14 cellular contexts compared by ENCODE assay signal in genomic region chr6:87213364-87213763, GRCh38. TPM values are rescaled to one million over a fixed set of nuclear protein-coding genes. Genes with fewer than 3 reads are reported as not detected.
DNase-seq lines count a peak whose midpoint lies in the region; ATAC-seq lines count a peak whose summit lies in the region.
"Had no signal": no experiment of that assay in that cellular context is flagged by ENCODE, and none has a peak within 500 bp of the region (broad histone marks: within the 10 kb centered on the region; RNA-seq: fewer than 3 reads in every experiment).

No MANE protein-coding gene starts in this region.

- no peaks in the 10 kb centered on the region for H3K27me3 Mint-ChIP-seq in activated T-helper 17 cell treated with anti-CD3 and anti-CD28 coated beads, Interleukin-2, amount 50 U/mL, for 72 hours

- no peaks in the 10 kb centered on the region for H3K9me3 Mint-ChIP-seq in activated naive CD4-positive, alpha-beta T cell treated with anti-CD3 and anti-CD28 coated beads, Interleukin-2, amount 50 U/mL, for 72 hours
- no peaks in the 10 kb centered on the region for H3K9me3 Mint-ChIP-seq in activated T-helper 17 cell treated with anti-CD3 and anti-CD28 coated beads, Interleukin-2, amount 50 U/mL, for 72 hours

- H3K36me3 Mint-ChIP-seq in activated naive CD4-positive, alpha-beta T cell treated with anti-CD3 and anti-CD28 coated beads, Interleukin-2, amount 50 U/mL, for 72 hours = peaks cover 0 to 17% of the 10 kb centered on the region in 2 donors
- peaks cover 95% of the 10 kb centered on the region for H3K36me3 Mint-ChIP-seq in activated T-helper 17 cell treated with anti-CD3 and anti-CD28 coated beads, Interleukin-2, amount 50 U/mL, for 72 hours (ENCODE audit: low read depth)

- H3K4me1 Mint-ChIP-seq in activated T-helper 17 cell treated with anti-CD3 and anti-CD28 coated beads, Interleukin-2, amount 50 U/mL, for 72 hours = peaks cover 36% of the 10 kb centered on the region

- DNase-seq in activated naive CD4-positive, alpha-beta T cell treated with anti-CD3 and anti-CD28 coated beads, Interleukin-2, amount 50 U/mL, for 72 hours (ENCODE audit: low spot score in 2 of 2) = no peak
- no peak for DNase-seq in activated naive CD4-positive, alpha-beta T cell treated with Interleukin-2 at 50 U/mL for 16 hours
- peak; percentile 74 for DNase-seq in kidney tubule cell (ENCODE audit: low spot score)
- DNase-seq in ureter (ENCODE audit: low spot score) = peak; percentile 45
- DNase-seq in epidermal melanocyte (ENCODE audit: insufficient read length, low spot score) = no peak
- DNase-seq in HK-2 (ENCODE audit: unreplicated experiment) = no peak
- no peak for DNase-seq in activated CD8-positive, alpha-beta memory T cell treated with anti-CD3 and anti-CD28 coated beads, Interleukin-2, amount 50 U/mL, for 4 hours
- DNase-seq: adrenal gland; left lung; NCI-H2029 treated with DMSO at 0.1 percent for 48 hours; occipital lobe; stimulated activated CD4-positive, alpha-beta T cell treated with anti-CD3 and anti-CD28 coated beads, Interleukin-15, amount 100 ng/mL, for 24 hours; uterus had no signal

- ATAC-seq in activated naive CD4-positive, alpha-beta T cell treated with anti-CD3 and anti-CD28 coated beads, Interleukin-2, amount 50 U/mL, for 72 hours = no peak
- ATAC-seq in activated T-helper 17 cell treated with anti-CD3 and anti-CD28 coated beads, Interleukin-2, amount 50 U/mL, for 72 hours (replicated peaks) = no peak
- ATAC-seq: left lung had no signal

- peak overlapping the region; percentile 64 to 84 for H3K27ac Mint-ChIP-seq in activated naive CD4-positive, alpha-beta T cell treated with anti-CD3 and anti-CD28 coated beads, Interleukin-2, amount 50 U/mL, for 72 hours
- H3K27ac Mint-ChIP-seq in activated T-helper 17 cell treated with anti-CD3 and anti-CD28 coated beads, Interleukin-2, amount 50 U/mL, for 72 hours = peak overlapping the region; percentile 65

- peak overlapping the region; percentile 1 for H3K4me3 Mint-ChIP-seq in activated T-helper 17 cell treated with anti-CD3 and anti-CD28 coated beads, Interleukin-2, amount 50 U/mL, for 72 hours

RNA-seq across cellular contexts. Expression of gene ZNF292, which starts 58.0 kb away (rescaled TPM):
- 10 to 100 TPM; 57.0 to 100.0 TPM for total RNA-seq in activated naive CD4-positive, alpha-beta T cell treated with anti-CD3 and anti-CD28 coated beads, Interleukin-2, amount 50 U/mL, for 72 hours
- total RNA-seq in activated T-helper 17 cell treated with anti-CD3 and anti-CD28 coated beads, Interleukin-2, amount 50 U/mL, for 72 hours = 100 to 1,000 TPM in 1 of 2 donors, 10 to 100 TPM in 1; 77.2 to 209 TPM
- total RNA-seq in ureter = 84.1 TPM

Comparison
In these comparisons a context has a peak if more than half of its experiments do, and no peak if none do; other contexts are left out.
1. DNase-seq: peak in kidney tubule cell (single experiment) and ureter (single experiment); none in activated naive CD4-positive, alpha-beta T cell treated with anti-CD3 and anti-CD28 coated beads, Interleukin-2, amount 50 U/mL, for 72 hours (0 of 2), activated naive CD4-positive, alpha-beta T cell treated with Interleukin-2 at 50 U/mL for 16 hours (single experiment), epidermal melanocyte (single experiment), HK-2 (single experiment) and activated CD8-positive, alpha-beta memory T cell treated with anti-CD3 and anti-CD28 coated beads, Interleukin-2, amount 50 U/mL, for 4 hours (single experiment).